17 cellular contexts compared by ENCODE assay signal in genomic region chr3:123444023-123444422, GRCh38. TPM values are rescaled to one million over a fixed set of nuclear protein-coding genes. Genes with fewer than 3 reads are reported as not detected.
DNase-seq lines count a peak whose midpoint lies in the region; ATAC-seq, FAIRE-seq and TF ChIP-seq lines count a peak whose summit lies in the region.
"Had no signal": no experiment of that assay in that cellular context is flagged by ENCODE, and none has a peak within 500 bp of the region (broad histone marks: within the 10 kb centered on the region; RNA-seq: fewer than 3 reads in every experiment).

No MANE protein-coding gene starts in this region.

- RAD21 ChIA-PET in GM12878 (lab: Charles Lee; ENCODE audit: unreplicated experiment), result no interaction called here

- dilution Hi-C loops in mammary epithelial cell (cut with HindIII; ENCODE audit: low sequenced_read_pairs), result no loop called here

- no peak overlapping the region for H3K9ac ChIP-seq in GM12878 (ENCODE audit: control insufficient read depth, insufficient read depth, low read length)
- no peak overlapping the region for H3K9ac ChIP-seq in mammary epithelial cell (ENCODE audit: insufficient read depth, low read length)

- H2AFZ ChIP-seq in GM12878 (ENCODE audit: control insufficient read depth, low read depth, low read length) (no peak overlapping the region), mammary epithelial cell (ENCODE audit: low read depth, low read length) (no peak overlapping the region)

- no peaks in the 10 kb centered on the region for H3K36me3 ChIP-seq in GM12878 (ENCODE audit: control insufficient read depth in 2 of 2, insufficient read depth in 2 of 2, low read length in 1 of 2)
- H3K36me3 ChIP-seq in stomach, result no peaks in the 10 kb centered on the region
- H3K36me3 ChIP-seq in mammary epithelial cell (ENCODE audit: insufficient read depth, low read length), result no peaks in the 10 kb centered on the region

- no peaks in the 10 kb centered on the region for H3K79me2 ChIP-seq in GM12878 (ENCODE audit: control insufficient read depth, insufficient read depth, low read length)
- no peaks in the 10 kb centered on the region for H3K79me2 ChIP-seq in mammary epithelial cell (ENCODE audit: insufficient read depth, low read length)

- H3K9me3 ChIP-seq in GM12878 (replicated peaks; ENCODE audit: control insufficient read depth, insufficient read depth, low read length), result no peaks in the 10 kb centered on the region
- H3K9me3 ChIP-seq in right cardiac atrium (ENCODE audit: control insufficient read depth, low read length), result no peaks in the 10 kb centered on the region
- H3K9me3 ChIP-seq in stomach, result no peaks in the 10 kb centered on the region
- no peaks in the 10 kb centered on the region for H3K9me3 ChIP-seq in mammary epithelial cell (replicated peaks; ENCODE audit: insufficient read depth, low read length)

- BruUV-seq in GM12878 (replicated peaks; lab: Mats Ljungman, UMichigan) (no TSS peak), mammary epithelial cell (replicated peaks; lab: Mats Ljungman, UMichigan) (no TSS peak)

- H3K4me1 ChIP-seq in GM12878 (ENCODE audit: control insufficient read depth, insufficient read depth, low read length) (no peaks in the 10 kb centered on the region), right cardiac atrium (ENCODE audit: control insufficient read depth, insufficient read depth, low read length) (no peaks in the 10 kb centered on the region), stomach (peaks cover 9 to 42% (median 16%) of the 10 kb centered on the region in 4 donors), mammary epithelial cell (ENCODE audit: insufficient read depth, low read length) (peaks cover 8% of the 10 kb centered on the region)

- no peak overlapping the region for H3K4me3 ChIP-seq in GM12878
- H3K4me3 ChIP-seq in right cardiac atrium (ENCODE audit: low read length), result no peak overlapping the region
- H3K4me3 ChIP-seq in stomach, result peak overlapping the region; percentile 20 to 78 (median 54)
- no peak overlapping the region for H3K4me3 ChIP-seq in mammary epithelial cell (replicated peaks in 1 of 3; ENCODE audit: insufficient read depth in 1 of 3, low read depth in 2 of 3, low read length in 3 of 3)

- no peak for TF ChIP-seq RAD21 in GM12878 (IDR thresholded peaks at IDR 0.05; ENCODE audit: insufficient read depth, low read depth, low read length)

- DNase-seq in NCI-H1092 treated with DMSO at 0.1 percent for 48 hours (lab: John Stamatoyannopoulos, UW) (peak; percentile 4), NCI-H1092 (lab: John Stamatoyannopoulos, UW) (no peak), GM12878 (ENCODE audit: low read depth, low spot score) (no peak), right cardiac atrium (no peak), stomach (no peak), mammary epithelial cell (no peak), urothelium cell line (ENCODE audit: low spot score) (no peak)
- DNase-seq: activated CD4-positive, CD25-positive, alpha-beta regulatory T cell treated with anti-CD3 and anti-CD28 coated beads, Interleukin-2, amount 50 U/mL, for 72 hours; activated T-cell treated with anti-CD3 and anti-CD28 coated beads, Interleukin-2, amount 50 U/mL, for 4 hours; amniotic stem cell; CD8-positive, alpha-beta memory T cell; effector memory CD4-positive, alpha-beta T cell; left colon; stimulated activated CD4-positive, alpha-beta T cell treated with anti-CD3 and anti-CD28 coated beads, Interleukin-12 subunit alpha, Interleukin-12 subunit beta, amount 100 ng/mL, for 4 hours; trophoblast cell had no signal

- TF ChIP-seq POLR2A in GM12878 (IDR thresholded peaks at IDR 0.05; ENCODE audit: low read depth, low read length) (no peak), stomach (IDR thresholded peaks at IDR 0.05) (no peak)

- ATAC-seq in GM12878, result no peak
- ATAC-seq in right cardiac atrium, result peak; percentile 28 to 47
- no peak for ATAC-seq in HG03460 (IDR thresholded peaks at IDR 0.05; ENCODE audit: unreplicated experiment)
- ATAC-seq: activated T-cell treated with anti-CD3 and anti-CD28 coated beads, Interleukin-2, amount 50 U/mL, for 4 hours; left colon had no signal

- H3K27me3 ChIP-seq in GM12878 (replicated peaks in 1 of 2; ENCODE audit: control insufficient read depth in 2 of 2, insufficient read depth in 2 of 2, low read length in 1 of 2) (peaks cover 1 to 7% of the 10 kb centered on the region in 2 experiments; a peak in 1 of 4 replicates), right cardiac atrium (ENCODE audit: control insufficient read depth, insufficient read depth) (no peaks in the 10 kb centered on the region), stomach (peaks cover 0 to 40% (median 21%) of the 10 kb centered on the region in 3 donors), mammary epithelial cell (ENCODE audit: insufficient read depth, low read length) (peaks cover 21% of the 10 kb centered on the region)

- FAIRE-seq in GM12878 (lab: Jason Lieb, UNC) (no peak), urothelium cell line (lab: Jason Lieb, UNC) (no peak)

- POLR2A ChIA-PET in GM12878 (lab: Charles Lee), result interaction anchor here (0.6 kb wide), 1 partner anchor 538 kb away, joined by 5 read pairs; no protein-coding TSS in a partner anchor

- in situ Hi-C loops in GM12878 (cut with MboI) (no loop called here), mammary epithelial cell (cut with MboI; ENCODE audit: low sequenced_read_pairs in 2 of 2) (no loop called here)

- SMC1A ChIA-PET in GM12878 (lab: Charles Lee; ENCODE audit: uncharacterized antibody, unreplicated experiment), result no interaction called here

- H3K27ac ChIP-seq in GM12878 (ENCODE audit: control insufficient read depth, insufficient read depth) (no peak overlapping the region), right cardiac atrium (ENCODE audit: low read length) (peak overlapping the region; percentile 53), stomach (peak overlapping the region in 4 of 5 donors; percentile 37 to 89 (median 63)), mammary epithelial cell (ENCODE audit: insufficient read depth, low read depth, low read length) (no peak overlapping the region)

- TF ChIP-seq EP300 in GM12878 (IDR thresholded peaks at IDR 0.05; ENCODE audit: borderline replicate concordance in 1 of 2, control insufficient read depth in 1 of 2, low read depth in 2 of 2, low read length in 2 of 2) (no peak), stomach (IDR thresholded peaks at IDR 0.05) (no peak)

- 38% methylated on average over 6 of the region's 6 CpGs for WGBS in GM12878 (ENCODE audit: insufficient coverage, insufficient replicate concordance, low lambda C conversion rate, missing lambda C conversion rate)
- WGBS in right cardiac atrium, result 48% methylated on average over 6 of the region's 6 CpGs
- 47 to 67% (median 54%) methylated on average over 6 of the region's 6 CpGs for WGBS in stomach, 5 donors
- WGBS in mammary epithelial cell (ENCODE audit: low coverage, missing lambda C conversion rate), result 40% methylated on average over 6 of the region's 6 CpGs

- intact Hi-C loops in GM12878 (cut with micrococcal nuclease; ENCODE audit: unreplicated experiment) (no loop called here), right cardiac atrium (cut with DNase I) (loop anchor here in 1 of 4 donors (10.0 kb wide), 1 partner anchor 109 kb away; no protein-coding TSS in a partner anchor), stomach (cut with DNase I; ENCODE audit: low total_unique reads) (no loop called here), mammary epithelial cell (cut with micrococcal nuclease) (no loop called here)

- TF ChIP-seq CTCF in GM12878 (IDR thresholded peaks at IDR 0.05 in 2 of 3, conservative IDR thresholded peaks at IDR 0.05 in 1 of 3; ENCODE audit: control insufficient read depth in 2 of 3, extremely low read depth in 1 of 3, insufficient read depth in 1 of 3, low read depth in 3 of 3, low read length in 3 of 3) (no peak), stomach (IDR thresholded peaks at IDR 0.05) (no peak), mammary epithelial cell (conservative IDR thresholded peaks at IDR 0.05 in 1 of 2, IDR thresholded peaks at IDR 0.05 in 1 of 2; ENCODE audit: extremely low read depth in 1 of 2, insufficient read depth in 1 of 2, low read depth in 1 of 2, low read length in 2 of 2) (no peak)

- no peaks in the 10 kb centered on the region for H4K20me1 ChIP-seq in GM12878 (ENCODE audit: control insufficient read depth, insufficient read depth)
- H4K20me1 ChIP-seq in mammary epithelial cell (ENCODE audit: insufficient read depth, low read length), result peaks cover 2% of the 10 kb centered on the region

- no peak overlapping the region for H3K4me2 ChIP-seq in GM12878 (ENCODE audit: control insufficient read depth, insufficient read depth)
- no peak overlapping the region for H3K4me2 ChIP-seq in mammary epithelial cell (ENCODE audit: insufficient read depth, low read depth, low read length)

- CTCF ChIA-PET in GM12878 (lab: Yijun Ruan, JAX), result no interaction called here
- CTCF ChIA-PET in mammary epithelial cell (lab: Charles Lee; ENCODE audit: low non-redundant PET), result no interaction called here

TF ChIP-seq in GM12878, 131 proteins besides CTCF, POLR2A, EP300 and RAD21:
- TF ChIP-seq RFX5 (IDR thresholded peaks at IDR 0.05; ENCODE audit: low read depth, low read length), result no peak
- 0 out of 2 replicates have a peak, but pooled peaks have one; percentile 50 for TF ChIP-seq BMI1 (IDR thresholded peaks at IDR 0.05; ENCODE audit: borderline replicate concordance)

RNA-seq across cellular contexts. Expression of gene ADCY5, which starts 4.9 kb away (rescaled TPM):
- not detected in 2 replicates for total RNA-seq in GM12878 (2013; cell fraction: nucleolus; rRNA removed)
- total RNA-seq in GM12878 (2014; rRNA removed), result 0.38 TPM in 1 of 2 replicates, not detected in the other
- total RNA-seq in GM12878 (2014; rRNA removed; fragmentation: Illumina TruSeq; extraction: Trizol), result not detected in 2 replicates
- total RNA-seq in GM12878 (2021), result not detected in 2 replicates
- polyA plus RNA-seq in GM12878 (2011; ENCODE audit: low read depth), result 0.03 TPM
- 0.06 and 0.24 TPM in 2 replicates for polyA plus RNA-seq in GM12878 (2011; rRNA removed)
- polyA plus RNA-seq in GM12878 (2011; cell fraction: cytosol; rRNA removed), result 0.24 and 0.57 TPM in 2 replicates
- 0.39 and 0.45 TPM in 2 replicates for polyA plus RNA-seq in GM12878 (2011; cell fraction: nucleus; rRNA removed)
- 0.15 and 0.19 TPM in 2 replicates for polyA plus RNA-seq in GM12878 (2012)
- 0.01 TPM in 1 of 2 replicates, not detected in the other for polyA plus RNA-seq in GM12878 (2014; fragmentation: Illumina TruSeq; extraction: Trizol)
- polyA plus RNA-seq in GM12878 (2014; fragmentation: Nextera tagmentation; extraction: Ambion mirVana), result under 1 TPM; under 0.01 to 0.03 TPM
- polyA plus RNA-seq in GM12878 (2014; rRNA removed), result 0.01 TPM in 1 of 2 replicates, not detected in the other
- under 1 TPM in 1 of 2 experiments, not detected in 1; 0.16 TPM for polyA plus RNA-seq in GM12878 (2016; fragmentation: Nextera tagmentation; extraction: Ambion mirVana)
- 1.1 and 1.9 TPM in 2 replicates for polyA minus RNA-seq in GM12878 (2011; rRNA and poly(A)+ RNA removed)
- not detected in 2 replicates for polyA minus RNA-seq in GM12878 (2011; cell fraction: cytosol; rRNA and poly(A)+ RNA removed)
- 1.3 TPM in 1 of 2 replicates, not detected in the other for polyA minus RNA-seq in GM12878 (2011; cell fraction: nucleus; rRNA and poly(A)+ RNA removed)
- 100 to 1,000 TPM; 125 to 220 (median 210) TPM for total RNA-seq in right cardiac atrium
- 90.4 TPM for polyA plus RNA-seq in right cardiac atrium
- 10 to 100 TPM in 4 of 5 donors, 1 to 10 TPM in 1; 6.1 to 79.9 (median 28.3) TPM for total RNA-seq in stomach
- 10 to 100 TPM in 1 of 3 donors, 1 to 10 TPM in 2; 1.8 to 13.1 (median 2.7) TPM for polyA plus RNA-seq in stomach
- total RNA-seq in mammary epithelial cell, result under 1 TPM in 1 of 2 donors, not detected in 1; 0.67 TPM
- 0.06 TPM for polyA plus RNA-seq in mammary epithelial cell
- not detected for polyA minus RNA-seq in mammary epithelial cell
- polyA plus RNA-seq: IgD-negative memory B cell had no signal

Comparison
In these comparisons a context has a peak if more than half of its experiments do, and no peak if none do; other contexts are left out.
1. ATAC-seq: peak in right cardiac atrium (2 of 2); none in GM12878 (single experiment) and HG03460 (single experiment).
2. H3K27ac ChIP-seq: peak in right cardiac atrium (single experiment) and stomach (4 of 5); none in GM12878 (single experiment) and mammary epithelial cell (single experiment).
3. H3K4me3 ChIP-seq: peak in stomach (4 of 4); none in GM12878 (single experiment), right cardiac atrium (single experiment) and mammary epithelial cell (0 of 3).
4. RNA of gene ADCY5, which starts 4.9 kb away (total RNA-seq): 125 to 220 TPM in right cardiac atrium and 6.1 to 79.9 TPM in stomach; 0.67 TPM in mammary epithelial cell and 0.38 TPM in GM12878; every median in the first group is over 4 times any median in the second.